In the genomic region with DNA sequence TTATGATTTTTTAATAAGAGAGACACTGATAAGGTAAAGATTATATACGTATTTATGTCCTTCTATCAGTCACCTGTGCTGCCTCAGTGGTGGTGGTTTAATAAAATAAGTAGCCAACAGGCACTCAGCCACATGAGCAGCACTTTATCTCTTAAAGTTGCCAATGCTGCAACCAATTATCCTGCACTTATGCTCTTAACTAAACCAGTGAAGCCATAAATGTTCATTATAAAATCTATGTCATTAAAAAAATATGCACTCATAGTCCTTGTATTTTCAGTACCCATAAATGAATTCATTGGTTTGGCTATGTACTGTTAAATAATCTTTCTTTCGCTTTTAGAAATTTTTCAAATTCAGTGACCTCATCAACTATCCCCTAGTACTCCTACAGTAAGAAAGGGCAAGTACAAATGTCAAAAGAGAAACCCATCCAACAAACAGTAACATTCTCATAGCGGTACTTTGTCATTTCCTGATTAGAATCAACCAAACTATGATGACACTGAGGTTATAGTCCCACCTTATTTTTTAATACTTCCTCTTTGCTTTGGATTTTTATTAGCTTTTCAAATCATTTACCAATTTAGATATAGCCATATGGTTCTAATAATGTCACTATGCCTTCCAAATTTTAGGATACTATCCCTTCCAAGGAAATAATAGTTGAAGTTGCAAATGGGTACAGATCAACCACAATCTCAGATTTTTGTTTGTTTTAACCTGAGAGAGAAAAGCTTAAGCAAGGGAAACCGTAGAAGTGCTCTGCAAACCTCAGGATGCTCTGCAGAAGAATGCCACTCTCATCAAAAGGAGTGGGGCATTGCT, we compare ENCODE assay signal across 9 cellular contexts.
DNase-seq lines count a peak whose midpoint lies in the region; ATAC-seq and TF ChIP-seq lines count a peak whose summit lies in the region.
"Had no signal": no experiment of that assay in that cellular context is flagged by ENCODE, and none has a peak within 500 bp of the region (broad histone marks: within the 10 kb centered on the region; RNA-seq: fewer than 3 reads in every experiment).

No MANE protein-coding gene starts in this region.

- no peaks in the 10 kb centered on the region for H3K27me3 ChIP-seq in DOHH2 (ENCODE audit: control insufficient read depth, low read length)
- H3K27me3 ChIP-seq: Peyer's patch had no signal

- no peaks in the 10 kb centered on the region for H3K9me3 Mint-ChIP-seq in activated naive CD8-positive, alpha-beta T cell treated with anti-CD3 and anti-CD28 coated beads, Interleukin-2, amount 10 ng/mL, durations not matched to agents 7 days and 5 days

- POLR2A ChIA-PET in activated naive CD8-positive, alpha-beta T cell treated with anti-CD3 and anti-CD28 coated beads, Interleukin-2, amount 10 ng/mL, durations not matched to agents 7 days and 5 days (lab: Charles Lee) = interaction anchor here (0.9 to 1.2 kb wide), 2 partner anchors 191 to 344 kb away, joined by 3 to 4 read pairs; a partner anchor contains a TSS
- POLR2A ChIA-PET in HEK293T (lab: Yijun Ruan, JAX) = no interaction called here

- ATAC-seq in GM19043 (IDR thresholded peaks at IDR 0.05; ENCODE audit: low read depth, unreplicated experiment) (peak; percentile 74), HG03095 (IDR thresholded peaks at IDR 0.05; ENCODE audit: unreplicated experiment) (peak; percentile 86)
- ATAC-seq in activated naive CD8-positive, alpha-beta T cell treated with anti-CD3 and anti-CD28 coated beads, Interleukin-2, amount 10 ng/mL, durations not matched to agents 7 days and 5 days (ENCODE audit: low read depth) = peak; percentile 97

- H3K4me1 ChIP-seq in DOHH2 (ENCODE audit: control insufficient read depth, low read length) = peaks cover 72% of the 10 kb centered on the region
- H3K4me1 ChIP-seq: Peyer's patch had no signal

- H3K9me3 ChIP-seq in DOHH2 (ENCODE audit: control insufficient read depth, insufficient read depth, low read length) = no peaks in the 10 kb centered on the region
- H3K9me3 ChIP-seq: Peyer's patch had no signal

- peak overlapping the region; percentile 87 for H3K27ac Mint-ChIP-seq in activated naive CD8-positive, alpha-beta T cell treated with anti-CD3 and anti-CD28 coated beads, Interleukin-2, amount 10 ng/mL, durations not matched to agents 7 days and 5 days

- peak overlapping the region; percentile 25; the same call in 1 of the 2 replicates for H3K27ac ChIP-seq in DOHH2 (ENCODE audit: low read depth, low read length)
- H3K27ac ChIP-seq: Peyer's patch had no signal

- H3K4me3 Mint-ChIP-seq in activated naive CD8-positive, alpha-beta T cell treated with anti-CD3 and anti-CD28 coated beads, Interleukin-2, amount 10 ng/mL, durations not matched to agents 7 days and 5 days = peak overlapping the region; percentile 62

- H3K36me3 ChIP-seq in DOHH2 (ENCODE audit: control insufficient read depth, low read length) = peaks cover 34% of the 10 kb centered on the region
- H3K36me3 ChIP-seq: Peyer's patch had no signal

- no peaks in the 10 kb centered on the region for H4K20me1 ChIP-seq in DOHH2 (ENCODE audit: control insufficient read depth, insufficient read depth, low read depth, low read length)

- no peak for TF ChIP-seq CTCF in DOHH2 (IDR thresholded peaks at IDR 0.05; ENCODE audit: low read depth, low read length, poor library complexity, severe bottlenecking)

- CTCF ChIA-PET in HEK293T (lab: Yijun Ruan, JAX) = no interaction called here

- peaks cover 39% of the 10 kb centered on the region for H3K4me1 Mint-ChIP-seq in activated naive CD8-positive, alpha-beta T cell treated with anti-CD3 and anti-CD28 coated beads, Interleukin-2, amount 10 ng/mL, durations not matched to agents 7 days and 5 days

- H3K4me3 ChIP-seq in DOHH2 (ENCODE audit: low read length) = peak overlapping the region; percentile 28
- H3K4me3 ChIP-seq: Peyer's patch had no signal

- peak overlapping the region; percentile 52 for H3K4me2 ChIP-seq in DOHH2 (ENCODE audit: low read length)

- H3K79me2 ChIP-seq in DOHH2 (ENCODE audit: control insufficient read depth, low read length) = peaks cover 15% of the 10 kb centered on the region

- H3K36me3 Mint-ChIP-seq in activated naive CD8-positive, alpha-beta T cell treated with anti-CD3 and anti-CD28 coated beads, Interleukin-2, amount 10 ng/mL, durations not matched to agents 7 days and 5 days = peaks cover 19% of the 10 kb centered on the region

- H3K9me2 ChIP-seq in DOHH2 (replicated peaks; ENCODE audit: control insufficient read depth, low read length) = no peaks in the 10 kb centered on the region

- DNase-seq in activated naive CD8-positive, alpha-beta T cell treated with anti-CD3 and anti-CD28 coated beads, Interleukin-2, amount 10 ng/mL, durations not matched to agents 7 days and 5 days = no peak
- DNase-seq in activated gamma-delta T cell (lab: John Stamatoyannopoulos, UW) (no peak), nucleus accumbens (lab: John Stamatoyannopoulos, UW) (no peak), HEK293T (ENCODE audit: extremely low spot score) (no peak), mucosa of gallbladder (ENCODE audit: low spot score) (no peak)
- DNase-seq: Peyer's patch had no signal

- H3K27me3 Mint-ChIP-seq in activated naive CD8-positive, alpha-beta T cell treated with anti-CD3 and anti-CD28 coated beads, Interleukin-2, amount 10 ng/mL, durations not matched to agents 7 days and 5 days = no peaks in the 10 kb centered on the region

- H3F3A ChIP-seq in DOHH2 (ENCODE audit: control insufficient read depth, insufficient read depth) = 0 out of 2 replicates have a peak, but pooled peaks cover 2% of the 10 kb centered on the region

TF ChIP-seq in HEK293T, 16 proteins besides CTCF, POLR2A, EP300 and RAD21:
- TF ChIP-seq ARNT (IDR thresholded peaks at IDR 0.05) (no peak), FOXK2 (IDR thresholded peaks at IDR 0.05) (no peak), FOXM1 (IDR thresholded peaks at IDR 0.05; ENCODE audit: borderline replicate concordance) (no peak), ELF4 (IDR thresholded peaks at IDR 0.05) (no peak), ZNF384 (IDR thresholded peaks at IDR 0.05) (no peak), SP1 (IDR thresholded peaks at IDR 0.05) (no peak), LEF1 (IDR thresholded peaks at IDR 0.05; ENCODE audit: borderline replicate concordance) (no peak), NFRKB (IDR thresholded peaks at IDR 0.05) (no peak), L3MBTL2 (conservative IDR thresholded peaks at IDR 0.05) (no peak), SUZ12 (IDR thresholded peaks at IDR 0.05) (no peak), FOXA1 (IDR thresholded peaks at IDR 0.05) (no peak), CTBP1 (IDR thresholded peaks at IDR 0.05; ENCODE audit: borderline replicate concordance) (no peak), BHLHE40 (IDR thresholded peaks at IDR 0.05; ENCODE audit: borderline replicate concordance) (no peak), HDGF (IDR thresholded peaks at IDR 0.05; ENCODE audit: borderline replicate concordance) (no peak), TARDBP (IDR thresholded peaks at IDR 0.05) (no peak)
- TF ChIP-seq, protein P1, sequence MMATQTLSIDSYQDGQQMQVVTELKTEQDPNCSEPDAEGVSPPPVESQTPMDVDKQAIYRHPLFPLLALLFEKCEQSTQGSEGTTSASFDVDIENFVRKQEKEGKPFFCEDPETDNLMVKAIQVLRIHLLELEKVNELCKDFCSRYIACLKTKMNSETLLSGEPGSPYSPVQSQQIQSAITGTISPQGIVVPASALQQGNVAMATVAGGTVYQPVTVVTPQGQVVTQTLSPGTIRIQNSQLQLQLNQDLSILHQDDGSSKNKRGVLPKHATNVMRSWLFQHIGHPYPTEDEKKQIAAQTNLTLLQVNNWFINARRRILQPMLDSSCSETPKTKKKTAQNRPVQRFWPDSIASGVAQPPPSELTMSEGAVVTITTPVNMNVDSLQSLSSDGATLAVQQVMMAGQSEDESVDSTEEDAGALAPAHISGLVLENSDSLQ (IDR thresholded peaks at IDR 0.05) = no peak
